In the genomic region with DNA sequence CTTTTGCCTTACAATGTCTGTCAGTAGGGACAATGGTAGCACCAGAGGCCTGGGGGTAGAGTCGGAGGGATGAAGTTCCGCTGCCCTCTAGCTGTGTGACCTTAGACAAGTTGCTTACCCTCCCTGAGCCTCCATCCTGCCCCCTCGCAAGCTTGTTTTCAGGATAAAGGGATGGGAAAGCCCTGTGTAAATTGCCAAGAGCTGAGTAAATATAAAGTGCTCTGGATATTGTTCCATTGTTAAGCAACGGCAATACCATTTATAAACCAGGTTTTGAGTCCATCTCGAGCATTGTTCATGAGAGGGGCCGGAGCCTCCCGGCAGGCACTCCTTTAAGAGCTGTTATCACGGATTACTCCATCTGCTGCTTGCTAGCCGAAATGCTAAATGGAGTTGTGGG, we compare ENCODE assay signal across 15 cellular contexts.
A peak's percentile ranks its signal among the peaks of the same experiment; 100 is the strongest.
DNase-seq lines count a peak whose midpoint lies in the region; ATAC-seq and TF ChIP-seq lines count a peak whose summit lies in the region.
"Had no signal": no experiment of that assay in that cellular context is flagged by ENCODE, and none has a peak within 500 bp of the region (broad histone marks: within the 10 kb centered on the region; RNA-seq: fewer than 3 reads in every experiment).

No MANE protein-coding gene starts in this region.

- intact Hi-C loops in CD8-positive, alpha-beta T cell (cut with DNase I, micrococcal nuclease): loop anchor here in 1 of 2 experiments (5.0 kb wide), 1 partner anchor 50 kb away; no protein-coding TSS in a partner anchor
- intact Hi-C loops in gastrocnemius medialis (cut with DNase I; ENCODE audit: low total_unique reads): no loop called here

- no peak overlapping the region for H3K4me3 ChIP-seq in CD8-positive, alpha-beta T cell (ENCODE audit: low read depth, low read length)
- H3K4me3 ChIP-seq in LNCaP clone FGC (ENCODE audit: low read depth, low read length) (peak overlapping the region; percentile 10; the same call in 1 of the 2 replicates), fibroblast of pulmonary artery (replicated peaks; ENCODE audit: low read depth, low read length) (no peak overlapping the region), gastrocnemius medialis (peak overlapping the region; percentile 24 to 36 (median 28))

- H3K27ac Mint-ChIP-seq in CD8-positive, alpha-beta T cell: peak overlapping the region; percentile 85
- H3K27ac Mint-ChIP-seq in mesothelial cell of epicardium: no peak overlapping the region
- H3K27ac Mint-ChIP-seq: stimulated activated naive B cell treated with anti-CD40 and anti-IgM and Interleukin-4, amounts not matched to agents 10 μg/mL and 1 μg/mL and 100 μg/mL, for 72 hours had no signal

- no peaks in the 10 kb centered on the region for H3K36me3 Mint-ChIP-seq in CD8-positive, alpha-beta T cell
- no peaks in the 10 kb centered on the region for H3K36me3 Mint-ChIP-seq in mesothelial cell of epicardium
- H3K36me3 Mint-ChIP-seq: CD4-positive, alpha-beta memory T cell; stimulated activated naive B cell treated with anti-CD40 and anti-IgM and Interleukin-4, amounts not matched to agents 10 μg/mL and 1 μg/mL and 100 μg/mL, for 72 hours had no signal

- no peak overlapping the region for H3K27ac ChIP-seq in CD8-positive, alpha-beta T cell (ENCODE audit: low read depth, low read length)
- H3K27ac ChIP-seq in gastrocnemius medialis: peak overlapping the region; percentile 94 to 99 (median 96)

- POLR2A ChIA-PET in CD8-positive, alpha-beta T cell (lab: Charles Lee): interaction anchor here (1.1 kb wide), 1 partner anchor 54 kb away, joined by 3 read pairs; no protein-coding TSS in a partner anchor

- H3K4me1 Mint-ChIP-seq in CD8-positive, alpha-beta T cell (ENCODE audit: low read depth): peaks cover 48% of the 10 kb centered on the region
- peaks cover 8% of the 10 kb centered on the region for H3K4me1 Mint-ChIP-seq in mesothelial cell of epicardium

- no peaks in the 10 kb centered on the region for H3K9me3 ChIP-seq in CD8-positive, alpha-beta T cell (ENCODE audit: low read length)
- no peaks in the 10 kb centered on the region for H3K9me3 ChIP-seq in gastrocnemius medialis

- H3K4me3 Mint-ChIP-seq in CD8-positive, alpha-beta T cell: no peak overlapping the region
- H3K4me3 Mint-ChIP-seq in mesothelial cell of epicardium: no peak overlapping the region

- H3K36me3 ChIP-seq in CD8-positive, alpha-beta T cell (ENCODE audit: insufficient read depth, low read length): no peaks in the 10 kb centered on the region
- H3K36me3 ChIP-seq in gastrocnemius medialis: peaks cover 0 to 5% of the 10 kb centered on the region in 2 donors

- DNase-seq in CD8-positive, alpha-beta T cell: no peak
- no peak for DNase-seq in LNCaP clone FGC (ENCODE audit: low read depth)
- DNase-seq in fibroblast of pulmonary artery (ENCODE audit: low read depth): peak; percentile 44
- no peak for DNase-seq in gastrocnemius medialis
- DNase-seq in AML-193 (lab: John Stamatoyannopoulos, UW): no peak
- DNase-seq in mesothelial cell of epicardium (ENCODE audit: low spot score in 2 of 2, unreplicated experiment in 2 of 2): no peak
- no peak for DNase-seq in SIG-M5 treated with dmso at 0.1 percent for 504 hours (lab: John Stamatoyannopoulos, UW; ENCODE audit: unreplicated experiment)
- DNase-seq: CD4-positive, alpha-beta memory T cell; foreskin melanocyte; MM.1S; NCI-H2227 treated with DMSO at 0.1 percent for 48 hours; nucleus accumbens; stimulated activated CD4-positive, alpha-beta T cell treated with anti-CD3 and anti-CD28 coated beads, Interleukin-2, amount 100 ng/mL, for 24 hours; stimulated activated naive B cell treated with anti-CD40 and anti-IgM and Interleukin-4, amounts not matched to agents 10 μg/mL and 1 μg/mL and 100 μg/mL, for 72 hours had no signal

- no peaks in the 10 kb centered on the region for H3K9me3 Mint-ChIP-seq in CD8-positive, alpha-beta T cell
- H3K9me3 Mint-ChIP-seq in mesothelial cell of epicardium: no peaks in the 10 kb centered on the region
- H3K9me3 Mint-ChIP-seq: CD4-positive, alpha-beta memory T cell; stimulated activated naive B cell treated with anti-CD40 and anti-IgM and Interleukin-4, amounts not matched to agents 10 μg/mL and 1 μg/mL and 100 μg/mL, for 72 hours had no signal

- in situ Hi-C loops in gastrocnemius medialis (cut with MboI; ENCODE audit: low sequenced_read_pairs in 4 of 4): no loop called here

- CTCF ChIA-PET in CD8-positive, alpha-beta T cell (lab: Charles Lee): interaction anchor here (0.9 to 1.0 kb wide), 2 partner anchors 96 to 129 kb away, joined by 3 read pairs; no protein-coding TSS in a partner anchor

- TF ChIP-seq CTCF in CD8-positive, alpha-beta T cell (IDR thresholded peaks at IDR 0.05): no peak
- peak; percentile 12; the same call in 1 of the 2 replicates for TF ChIP-seq CTCF in LNCaP clone FGC (IDR thresholded peaks at IDR 0.05; ENCODE audit: control insufficient read depth, extremely low read depth, insufficient read depth)
- TF ChIP-seq CTCF in fibroblast of pulmonary artery (IDR thresholded peaks at IDR 0.05; ENCODE audit: low read length, missing control alignments): no peak
- TF ChIP-seq CTCF in gastrocnemius medialis (IDR thresholded peaks at IDR 0.05 in 4 of 5, conservative IDR thresholded peaks at IDR 0.05 in 1 of 5): no peak
- TF ChIP-seq CTCF in mesothelial cell of epicardium (IDR thresholded peaks at IDR 0.05; ENCODE audit: unreplicated experiment): no peak

- no peaks in the 10 kb centered on the region for H3K27me3 Mint-ChIP-seq in CD8-positive, alpha-beta T cell (ENCODE audit: low read depth)
- peaks cover 95% of the 10 kb centered on the region for H3K27me3 Mint-ChIP-seq in mesothelial cell of epicardium (ENCODE audit: low read depth)
- H3K27me3 Mint-ChIP-seq: CD4-positive, alpha-beta memory T cell; stimulated activated naive B cell treated with anti-CD40 and anti-IgM and Interleukin-4, amounts not matched to agents 10 μg/mL and 1 μg/mL and 100 μg/mL, for 72 hours had no signal

- H3K27me3 ChIP-seq in CD8-positive, alpha-beta T cell (ENCODE audit: insufficient read depth, low read length): no peaks in the 10 kb centered on the region
- no peaks in the 10 kb centered on the region for H3K27me3 ChIP-seq in gastrocnemius medialis

- ATAC-seq in CD8-positive, alpha-beta T cell: no peak
- no peak for ATAC-seq in gastrocnemius medialis
- no peak for ATAC-seq in HG02571 (IDR thresholded peaks at IDR 0.05; ENCODE audit: unreplicated experiment)

- no peak for TF ChIP-seq POLR2A in gastrocnemius medialis (IDR thresholded peaks at IDR 0.05)

- H3K4me1 ChIP-seq in CD8-positive, alpha-beta T cell (ENCODE audit: insufficient read depth, low read length): no peaks in the 10 kb centered on the region
- H3K4me1 ChIP-seq in gastrocnemius medialis: peaks cover 99 to 100% of the 10 kb centered on the region in 2 donors

Comparison
In these comparisons a context has a peak if more than half of its experiments do, and no peak if none do; other contexts are left out.
1. H3K4me3 ChIP-seq: peak in LNCaP clone FGC (single experiment) and gastrocnemius medialis (4 of 4); none in CD8-positive, alpha-beta T cell (single experiment) and fibroblast of pulmonary artery (single experiment).